8 cellular contexts compared by ENCODE assay signal in the genomic region with DNA sequence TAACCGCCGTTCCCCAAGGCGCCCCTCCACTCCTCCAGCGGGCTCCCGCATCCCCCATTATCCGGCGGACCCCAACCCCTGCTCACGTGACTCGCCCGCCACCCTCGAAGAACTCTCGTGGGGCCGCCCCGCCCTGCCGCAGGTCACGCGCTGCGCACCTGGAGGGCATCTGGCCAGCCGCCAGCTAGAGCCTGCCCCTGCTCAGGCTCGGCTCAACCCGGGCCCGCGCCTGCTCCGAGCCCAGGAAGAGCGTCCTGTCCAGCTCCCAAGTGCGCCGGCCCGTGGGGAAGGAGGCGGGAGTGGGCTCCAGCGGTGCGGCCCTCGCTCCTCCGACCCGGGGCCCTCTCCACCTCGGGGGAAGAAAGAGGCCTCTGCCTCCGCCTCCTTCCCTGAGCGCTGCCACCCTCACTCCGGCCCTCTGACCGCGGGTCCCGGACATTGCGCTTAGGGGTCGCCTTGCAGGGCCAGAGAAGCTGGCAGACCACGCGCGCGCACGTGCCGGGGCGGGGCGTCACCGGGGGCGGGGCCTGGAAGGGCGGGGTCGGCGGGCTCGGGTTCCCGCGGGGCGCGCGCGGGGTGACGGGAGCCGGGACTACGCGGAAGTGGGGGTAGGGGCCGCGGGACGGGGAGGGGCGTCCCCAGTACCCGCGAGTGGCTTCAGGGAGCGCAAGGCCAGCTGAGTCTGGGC. TPM values are rescaled to one million over a fixed set of nuclear protein-coding genes. Genes with fewer than 3 reads are reported as not detected.
DNase-seq lines count a peak whose midpoint lies in the region; ATAC-seq and TF ChIP-seq lines count a peak whose summit lies in the region.

No MANE protein-coding gene starts in this region.

- no peaks in the 10 kb centered on the region for H3K9me3 ChIP-seq in HEK293 (ENCODE audit: control insufficient read depth, insufficient read depth, low read depth, low read length)
- H3K9me3 ChIP-seq in right atrium auricular region: no peaks in the 10 kb centered on the region

- no peaks in the 10 kb centered on the region for H3K27me3 Mint-ChIP-seq in T-cell

- H3K4me3 ChIP-seq in HEK293 (ENCODE audit: low read depth, low read length) (peak overlapping the region; percentile 74), NB4 (ENCODE audit: low read depth, low read length) (peak overlapping the region; percentile 73), right atrium auricular region (peak overlapping the region; percentile 70 to 72), urinary bladder (ENCODE audit: low read depth, low read length) (peak overlapping the region; percentile 65)

- H3K36me3 Mint-ChIP-seq in T-cell: no peaks in the 10 kb centered on the region

- peak; percentile 77 to 81 (median 79) for ATAC-seq in T-cell (replicated peaks in 1 of 4)

- H3K27me3 ChIP-seq in right atrium auricular region: no peaks in the 10 kb centered on the region

- POLR2A ChIA-PET in HEK293 (lab: Yijun Ruan, JAX) (interaction anchor here (0.5 to 2.7 kb wide), 17 partner anchors 11 to 390 kb away, joined by 3 to 24 read pairs (median 5); partner anchors contain the start of genes DHDDS, GPN2, HMGN2 and RPS6KA1), T-cell (lab: Charles Lee) (interaction anchor here (0.6 to 0.7 kb wide), 5 partner anchors 12 to 576 kb away, joined by 3 read pairs; partner anchors contain the start of gene DHDDS (in 1 of the 2))

- H3K9me3 Mint-ChIP-seq in T-cell: no peaks in the 10 kb centered on the region

- H3K27ac ChIP-seq in HEK293 (ENCODE audit: extremely low read depth, low read depth, low read length): peak overlapping the region; percentile 81
- H3K27ac ChIP-seq in right atrium auricular region: peak overlapping the region; percentile 89 to 93
- peak overlapping the region; percentile 89 for H3K27ac ChIP-seq in urinary bladder (ENCODE audit: low read depth)

- under 1% methylated on average over 74 of the region's 74 CpGs for WGBS in urinary bladder

- DNase-seq in GM04504 (ENCODE audit: low read depth) (peak; percentile 47), NB4 (ENCODE audit: low read depth) (peak; percentile 92), T-cell (peak; percentile 64 to 93 (median 80)), amniotic stem cell (lab: John Stamatoyannopoulos, UW) (peak; percentile 83), right atrium auricular region (ENCODE audit: low spot score) (peak; percentile 78), putamen (ENCODE audit: low spot score) (peak; percentile 84)

- CTCF ChIA-PET in HEK293 (lab: Yijun Ruan, JAX) (interaction anchor here (0.6 to 2.9 kb wide), 25 partner anchors 9 to 812 kb away, joined by 3 to 22 read pairs (median 4); partner anchors contain the start of genes RPS6KA1 and ZNF593), T-cell (lab: Charles Lee) (interaction anchor here (0.6 to 2.4 kb wide), 12 partner anchors 12 to 417 kb away, joined by 3 to 14 read pairs (median 3); partner anchors contain the start of genes HMGN2 (in 1 of the 2) and PIGV (in 1 of the 2))

- H3K4me1 ChIP-seq in HEK293 (ENCODE audit: control insufficient read depth, insufficient read depth, low read length) (no peaks in the 10 kb centered on the region), right atrium auricular region (peaks cover 0 to 18% of the 10 kb centered on the region in 2 donors), urinary bladder (ENCODE audit: insufficient read depth) (no peaks in the 10 kb centered on the region)

- peak; percentile 91 for TF ChIP-seq POLR2A in NB4 (IDR thresholded peaks at IDR 0.05; ENCODE audit: extremely low read depth, insufficient read length)

- no peaks in the 10 kb centered on the region for H3K36me3 ChIP-seq in HEK293 (ENCODE audit: control insufficient read depth in 2 of 2, insufficient read depth in 1 of 2, low read length in 2 of 2)
- H3K36me3 ChIP-seq in right atrium auricular region: no peaks in the 10 kb centered on the region
- no peaks in the 10 kb centered on the region for H3K36me3 ChIP-seq in urinary bladder (ENCODE audit: insufficient read depth)

- peak overlapping the region; percentile 77 to 86 (median 86) for H3K4me3 Mint-ChIP-seq in T-cell

- peaks cover 7 to 17% (median 12%) of the 10 kb centered on the region in 3 donors for H3K4me1 Mint-ChIP-seq in T-cell

- 0 out of 2 replicates have a peak, but pooled peaks have one; percentile 47 for TF ChIP-seq CTCF in HEK293 (tag by site-specific recombination; IDR thresholded peaks at IDR 0.05)
- TF ChIP-seq CTCF in NB4 (IDR thresholded peaks at IDR 0.05; ENCODE audit: low read depth, low read length): no peak
- peak in 1 of 2 donors; percentile 44 for TF ChIP-seq CTCF in right atrium auricular region (IDR thresholded peaks at IDR 0.05)

- H3K27ac Mint-ChIP-seq in T-cell: peak overlapping the region; percentile 93 to 94

TF ChIP-seq in HEK293, 187 proteins besides CTCF, POLR2A, EP300 and RAD21 (continues in another document):
- TF ChIP-seq TRIM28 (IDR thresholded peaks at IDR 0.05; ENCODE audit: borderline replicate concordance, low read length): no peak
- peak; percentile 94 for TF ChIP-seq GLIS1 (tag by site-specific recombination; IDR thresholded peaks at IDR 0.05)
- no peak for TF ChIP-seq ZNF175 (tag by site-specific recombination; IDR thresholded peaks at IDR 0.05)
- no peak for TF ChIP-seq ZNF132 (tag by site-specific recombination; IDR thresholded peaks at IDR 0.05; ENCODE audit: borderline replicate concordance)
- TF ChIP-seq SP7 (tag by site-specific recombination; IDR thresholded peaks at IDR 0.05): peak; percentile 93
- TF ChIP-seq, protein P1, sequence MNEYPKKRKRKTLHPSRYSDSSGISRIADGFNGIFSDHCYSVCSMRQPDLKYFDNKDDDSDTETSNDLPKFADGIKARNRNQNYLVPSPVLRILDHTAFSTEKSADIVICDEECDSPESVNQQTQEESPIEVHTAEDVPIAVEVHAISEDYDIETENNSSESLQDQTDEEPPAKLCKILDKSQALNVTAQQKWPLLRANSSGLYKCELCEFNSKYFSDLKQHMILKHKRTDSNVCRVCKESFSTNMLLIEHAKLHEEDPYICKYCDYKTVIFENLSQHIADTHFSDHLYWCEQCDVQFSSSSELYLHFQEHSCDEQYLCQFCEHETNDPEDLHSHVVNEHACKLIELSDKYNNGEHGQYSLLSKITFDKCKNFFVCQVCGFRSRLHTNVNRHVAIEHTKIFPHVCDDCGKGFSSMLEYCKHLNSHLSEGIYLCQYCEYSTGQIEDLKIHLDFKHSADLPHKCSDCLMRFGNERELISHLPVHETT (tag by site-specific recombination; IDR thresholded peaks at IDR 0.05): peak; percentile 78
- no peak for TF ChIP-seq ZNF266 (tag by site-specific recombination; IDR thresholded peaks at IDR 0.05; ENCODE audit: low read depth)
- no peak for TF ChIP-seq ZNF626 (tag by site-specific recombination; IDR thresholded peaks at IDR 0.05)
- peak; percentile 81 for TF ChIP-seq ZNF629 (tag by site-specific recombination; IDR thresholded peaks at IDR 0.05)
- no peak for TF ChIP-seq PRDM1 (tag by site-specific recombination; IDR thresholded peaks at IDR 0.05)
- TF ChIP-seq ZNF335 (tag by site-specific recombination; conservative IDR thresholded peaks at IDR 0.05): peak; percentile 72
- TF ChIP-seq ZBTB1 (tag by site-specific recombination; IDR thresholded peaks at IDR 0.05): 0 out of 2 replicates have a peak, but pooled peaks have one; percentile 20
- TF ChIP-seq KLF10 (tag by site-specific recombination; IDR thresholded peaks at IDR 0.05): peak; percentile 35
- peak; percentile 90 for TF ChIP-seq ZBTB17 (tag by site-specific recombination; IDR thresholded peaks at IDR 0.05)
- TF ChIP-seq ZNF785 (tag by site-specific recombination; IDR thresholded peaks at IDR 0.05): peak; percentile 92
- no peak for TF ChIP-seq ZNF544 (tag by site-specific recombination; IDR thresholded peaks at IDR 0.05)
- TF ChIP-seq FEZF1 (tag by site-specific recombination; IDR thresholded peaks at IDR 0.05): no peak; the same call in 1 of the 2 replicates
- peak; percentile 57 for TF ChIP-seq ZNF341 (tag by site-specific recombination; IDR thresholded peaks at IDR 0.05; ENCODE audit: low read depth)
- peak; percentile 81; the same call in 1 of the 2 replicates for TF ChIP-seq ZNF561 (tag by site-specific recombination; IDR thresholded peaks at IDR 0.05; ENCODE audit: borderline replicate concordance)
- TF ChIP-seq ZIC2 (tag by site-specific recombination; IDR thresholded peaks at IDR 0.05): peak; percentile 92
- TF ChIP-seq ZNF18 (tag by site-specific recombination; IDR thresholded peaks at IDR 0.05): no peak; the same call in 1 of the 2 replicates
- TF ChIP-seq WT1 (tag by site-specific recombination; IDR thresholded peaks at IDR 0.05): peak; percentile 56; the same call in 1 of the 2 replicates
- TF ChIP-seq ZNF10 (tag by site-specific recombination; IDR thresholded peaks at IDR 0.05): peak; percentile 100
- peak; percentile 93 for TF ChIP-seq KLF8 (tag by site-specific recombination; IDR thresholded peaks at IDR 0.05)
- 0 out of 2 replicates have a peak, but pooled peaks have one; percentile 58 for TF ChIP-seq BCL11A (tag by site-specific recombination; IDR thresholded peaks at IDR 0.05; ENCODE audit: low read depth)
- TF ChIP-seq ZNF121 (tag by site-specific recombination; IDR thresholded peaks at IDR 0.05): peak; percentile 87
- peak; percentile 63; the same call in 1 of the 2 replicates for TF ChIP-seq ZNF610 (tag by site-specific recombination; IDR thresholded peaks at IDR 0.05; ENCODE audit: borderline replicate concordance)
- 0 out of 2 replicates have a peak, but pooled peaks have one; percentile 14 for TF ChIP-seq MZF1 (tag by site-specific recombination; IDR thresholded peaks at IDR 0.05; ENCODE audit: borderline replicate concordance)

RNA-seq across cellular contexts. Expression of gene HMGN2, which starts 28.4 kb away (rescaled TPM):
- total RNA-seq in T-cell: 100 to 1,000 TPM; 310 to 341 (median 325) TPM
- 100 to 1,000 TPM in 1 of 2 donors, 10 to 100 TPM in 1; 76.9 to 142 TPM for total RNA-seq in right atrium auricular region
- 557 TPM for total RNA-seq in urinary bladder
- polyA plus RNA-seq in urinary bladder: 519 TPM

RNA-seq across cellular contexts. Expression of gene RPS6KA1, which starts 28.9 kb away (rescaled TPM):
- total RNA-seq in T-cell (100 to 1,000 TPM in 3 of 5 donors, 10 to 100 TPM in 2; 85.8 to 123 (median 101) TPM), right atrium auricular region (1 to 10 TPM; 1.8 to 6.9 TPM), urinary bladder (8.9 TPM)
- polyA plus RNA-seq in urinary bladder: 7.7 TPM

Comparison
In these comparisons a context has a peak if more than half of its experiments do, and no peak if none do; other contexts are left out.
1. Peak in every context shown above with its lines: DNase-seq, ATAC-seq, H3K4me3 ChIP-seq and H3K27ac ChIP-seq.